In genomic region chr7:139680676-139681462, GRCh38 we compare ENCODE assay signal across 8 cellular contexts.
A peak's percentile ranks its signal among the peaks of the same experiment; 100 is the strongest.
DNase-seq lines count a peak whose midpoint lies in the region; ATAC-seq and TF ChIP-seq lines count a peak whose summit lies in the region.

No MANE protein-coding gene starts in this region.

- peak overlapping the region; percentile 86 for H3K4me2 ChIP-seq in HCT116 (ENCODE audit: low read length)

- H4K20me1 ChIP-seq in HCT116 (ENCODE audit: insufficient read depth), result no peaks in the 10 kb centered on the region

- POLR2A ChIA-PET in AG04450 (lab: Yijun Ruan, JAX) (interaction anchor here (0.8 to 2.7 kb wide), 4 partner anchors 14 to 234 kb away, joined by 3 to 18 read pairs (median 5); no protein-coding TSS in a partner anchor), HCT116 (lab: Charles Lee) (interaction anchor here (0.5 to 1.4 kb wide), 9 partner anchors 8 to 96 kb away, joined by 3 to 4 read pairs (median 3); no protein-coding TSS in a partner anchor)

- intact Hi-C loops in HCT116 (cut with micrococcal nuclease), result loop anchor here (5.0 kb wide), 1 partner anchor 51 kb away; no protein-coding TSS in a partner anchor
- intact Hi-C loops in heart right ventricle (cut with DNase I), result loop anchor here in 2 of 10 donors (2.0 to 5.0 kb wide), 2 partner anchors 48 to 51 kb away; no protein-coding TSS in a partner anchor

- H3K9ac ChIP-seq in HCT116 (ENCODE audit: low read length), result peak overlapping the region; percentile 71

- H3K79me2 ChIP-seq in HCT116 (ENCODE audit: insufficient read depth, low read length), result peaks cover 19% of the 10 kb centered on the region; the same call in 1 of the 2 replicates

- H3K27ac ChIP-seq in AG04450 (ENCODE audit: low read depth, low read length), result peak overlapping the region; percentile 98
- peak overlapping the region; percentile 87 for H3K27ac ChIP-seq in HCT116 (ENCODE audit: low read depth, low read length)
- peak overlapping the region; percentile 83 for H3K27ac ChIP-seq in RWPE2 (ENCODE audit: poor library complexity, severe bottlenecking)
- peak overlapping the region; percentile 78 to 93 (median 85) for H3K27ac ChIP-seq in heart right ventricle

- RAD21 ChIA-PET in HCT116 (lab: Charles Lee; ENCODE audit: low non-redundant PET in 1 of 2, low total read pairs in 2 of 2, uncharacterized antibody in 2 of 2, unreplicated experiment in 2 of 2), result interaction anchor here in 1 of 2 experiments (1.8 kb wide), 1 partner anchor 35 kb away, joined by 5 read pairs; no protein-coding TSS in a partner anchor

- H3K9me2 ChIP-seq in HCT116 (ENCODE audit: insufficient read depth), result no peaks in the 10 kb centered on the region

- CTCF ChIA-PET in AG04450 (lab: Charles Lee), result interaction anchor here (0.6 to 1.3 kb wide), 4 partner anchors 57 to 97 kb away, joined by 3 to 6 read pairs (median 3); partner anchors contain the start of gene HIPK2
- CTCF ChIA-PET in HCT116 (lab: Charles Lee), result interaction anchor here (0.8 to 1.0 kb wide), 2 partner anchors 34 to 35 kb away, joined by 3 to 4 read pairs; no protein-coding TSS in a partner anchor

- H3K9me3 ChIP-seq in AG04450 (ENCODE audit: control insufficient read depth, insufficient read depth, low read length) (peaks cover 5% of the 10 kb centered on the region; the same call in 1 of the 2 replicates), HCT116 (ENCODE audit: control insufficient read depth in 1 of 2, insufficient read depth in 1 of 2, low read depth in 1 of 2, low read length in 2 of 2) (no peaks in the 10 kb centered on the region), RWPE2 (ENCODE audit: severe bottlenecking) (no peaks in the 10 kb centered on the region), heart right ventricle (peaks cover 0 to 11% (median 4%) of the 10 kb centered on the region in 11 donors)

- TF ChIP-seq RAD21 in HCT116 (IDR thresholded peaks at IDR 0.05; ENCODE audit: low read depth), result 0 out of 2 replicates have a peak, but pooled peaks have one; percentile 31

- no peak overlapping the region for H2AFZ ChIP-seq in HCT116 (ENCODE audit: low read depth, low read length, poor library complexity, severe bottlenecking)

- H3K27me3 ChIP-seq in AG04450 (ENCODE audit: control insufficient read depth, insufficient read depth, low read length) (no peaks in the 10 kb centered on the region), HCT116 (ENCODE audit: insufficient read depth, low read length) (no peaks in the 10 kb centered on the region), RWPE2 (ENCODE audit: insufficient read depth, poor library complexity, severe bottlenecking) (no peaks in the 10 kb centered on the region), heart right ventricle (no peaks in the 10 kb centered on the region)

- H3K4me3 ChIP-seq in AG04450 (ENCODE audit: low read depth, low read length) (no peak overlapping the region), HCT116 (replicated peaks in 1 of 2; ENCODE audit: low read depth in 1 of 2, low read length in 2 of 2) (peak overlapping the region; percentile 13 to 47; a peak in 3 of 4 replicates), RWPE2 (ENCODE audit: severe bottlenecking) (no peak overlapping the region), heart right ventricle (no peak overlapping the region)

- peak; percentile 77 for DNase-seq in AG04450 (ENCODE audit: low read depth, low spot score)
- DNase-seq in HCT116 (ENCODE audit: low read depth, low spot score), result peak; percentile 92
- peak; percentile 86 for DNase-seq in RWPE2 (ENCODE audit: low spot score)
- DNase-seq in activated naive CD4-positive, alpha-beta T cell treated with anti-CD3 and anti-CD28 coated beads, Interleukin-2, amount 50 U/mL, for 16 hours, result peak; percentile 70
- DNase-seq in heart right ventricle, result peak; percentile 65 to 75
- DNase-seq in stimulated activated CD4-positive, alpha-beta T cell treated with anti-CD3 and anti-CD28 coated beads, Interleukin-1b, Interleukin-23, amount 100 ng/mL, for 1 hour (ENCODE audit: low read depth in 2 of 2), result peak; percentile 23 to 24
- DNase-seq in pons (ENCODE audit: low spot score), result no peak
- DNase-seq in NCI-H748 (lab: John Stamatoyannopoulos, UW; ENCODE audit: unreplicated experiment), result no peak

- WGBS in heart right ventricle, 2 donors, result 35 to 50% methylated on average over 11 of the region's 11 CpGs

- TF ChIP-seq POLR2A in HCT116 (IDR thresholded peaks at IDR 0.05; ENCODE audit: borderline replicate concordance, extremely low read depth, insufficient read depth, insufficient read length), result no peak

- TSS peak; percentile 95 for BruUV-seq in HCT116 (replicated peaks; lab: Mats Ljungman, UMichigan)

- peaks cover 45 to 67% of the 10 kb centered on the region in 2 experiments for H3K4me1 ChIP-seq in HCT116 (ENCODE audit: control insufficient read depth in 1 of 2, insufficient read depth in 2 of 2, low read length in 2 of 2)
- H3K4me1 ChIP-seq in RWPE2 (ENCODE audit: insufficient read depth, poor library complexity, severe bottlenecking), result peaks cover 47% of the 10 kb centered on the region
- H3K4me1 ChIP-seq in heart right ventricle, result peaks cover 25 to 66% (median 59%) of the 10 kb centered on the region in 9 donors

- TF ChIP-seq CTCF in AG04450 (IDR thresholded peaks at IDR 0.05; ENCODE audit: low read depth, low read length) (no peak), HCT116 (IDR thresholded peaks at IDR 0.05 in 2 of 3, conservative IDR thresholded peaks at IDR 0.05 in 1 of 3; ENCODE audit: borderline replicate concordance in 1 of 3, insufficient read depth in 1 of 3, low read depth in 2 of 3, low read length in 2 of 3) (no peak), RWPE2 (IDR thresholded peaks at IDR 0.05; ENCODE audit: poor library complexity, severe bottlenecking) (no peak), heart right ventricle (IDR thresholded peaks at IDR 0.05) (no peak)

- peak; percentile 72 for ATAC-seq in HCT116
- peak; percentile 87 for ATAC-seq in RWPE2 (ENCODE audit: low read depth)
- peak; percentile 78 to 92 (median 91) for ATAC-seq in heart right ventricle

- H3K36me3 ChIP-seq in HCT116 (ENCODE audit: control insufficient read depth in 1 of 2, insufficient read depth in 2 of 2, low read length in 2 of 2) (peaks cover 0 to 4% of the 10 kb centered on the region in 2 experiments; a peak in 1 of 4 replicates), RWPE2 (ENCODE audit: low read depth) (no peaks in the 10 kb centered on the region), heart right ventricle (peaks cover 0 to 3% (median 0%) of the 10 kb centered on the region in 9 donors)

TF ChIP-seq in HCT116, 20 proteins besides CTCF, POLR2A, EP300 and RAD21:
- TF ChIP-seq REST (IDR thresholded peaks at IDR 0.05; ENCODE audit: low read depth) (no peak), POLR2AphosphoS5 (IDR thresholded peaks at IDR 0.05; ENCODE audit: low read depth, low read length) (peak; percentile 67), MAX (IDR thresholded peaks at IDR 0.05) (peak; percentile 83), ZNF274 (IDR thresholded peaks at IDR 0.05; ENCODE audit: low read depth, low read length) (no peak), CBX3 (IDR thresholded peaks at IDR 0.05; ENCODE audit: low read depth) (peak; percentile 92), JUND (IDR thresholded peaks at IDR 0.05) (peak; percentile 94), YY1 (IDR thresholded peaks at IDR 0.05; ENCODE audit: extremely low read depth, insufficient replicate concordance, low read depth, low read length) (peak; percentile 68), SIN3A (IDR thresholded peaks at IDR 0.05; ENCODE audit: low read depth) (peak; percentile 75; the same call in 1 of the 2 replicates), ELF1 (IDR thresholded peaks at IDR 0.05; ENCODE audit: borderline replicate concordance, low read depth) (no peak; the same call in 1 of the 2 replicates), FOSL1 (IDR thresholded peaks at IDR 0.05; ENCODE audit: low read depth) (peak; percentile 96), CEBPB (IDR thresholded peaks at IDR 0.05; ENCODE audit: low read depth) (peak; percentile 3; the same call in 1 of the 2 replicates), EZH2 (IDR thresholded peaks at IDR 0.05) (no peak), ZFX (IDR thresholded peaks at IDR 0.05) (no peak), ATF3 (IDR thresholded peaks at IDR 0.05) (no peak), SP1 (IDR thresholded peaks at IDR 0.05; ENCODE audit: low read depth) (peak; percentile 95), SRF (IDR thresholded peaks at IDR 0.05; ENCODE audit: low read depth) (peak; percentile 77), EZH2phosphoT487 (IDR thresholded peaks at IDR 0.05; ENCODE audit: borderline replicate concordance) (no peak)

Comparison
In these comparisons a context has a peak if more than half of its experiments do, and no peak if none do; other contexts are left out.
1. DNase-seq: peak in AG04450 (single experiment), HCT116 (single experiment), RWPE2 (single experiment), activated naive CD4-positive, alpha-beta T cell treated with anti-CD3 and anti-CD28 coated beads, Interleukin-2, amount 50 U/mL, for 16 hours (single experiment), heart right ventricle (2 of 2) and stimulated activated CD4-positive, alpha-beta T cell treated with anti-CD3 and anti-CD28 coated beads, Interleukin-1b, Interleukin-23, amount 100 ng/mL, for 1 hour (2 of 2); none in pons (single experiment) and NCI-H748 (single experiment).
2. H3K4me3 ChIP-seq: peak in HCT116 (2 of 2); none in AG04450 (single experiment), RWPE2 (single experiment) and heart right ventricle (0 of 10).
3. Peak in every context shown above with its lines, with median percentiles within 50 percentile points of each other: H3K27ac ChIP-seq and ATAC-seq.